9 cellular contexts compared by ENCODE assay signal in the genomic region with DNA sequence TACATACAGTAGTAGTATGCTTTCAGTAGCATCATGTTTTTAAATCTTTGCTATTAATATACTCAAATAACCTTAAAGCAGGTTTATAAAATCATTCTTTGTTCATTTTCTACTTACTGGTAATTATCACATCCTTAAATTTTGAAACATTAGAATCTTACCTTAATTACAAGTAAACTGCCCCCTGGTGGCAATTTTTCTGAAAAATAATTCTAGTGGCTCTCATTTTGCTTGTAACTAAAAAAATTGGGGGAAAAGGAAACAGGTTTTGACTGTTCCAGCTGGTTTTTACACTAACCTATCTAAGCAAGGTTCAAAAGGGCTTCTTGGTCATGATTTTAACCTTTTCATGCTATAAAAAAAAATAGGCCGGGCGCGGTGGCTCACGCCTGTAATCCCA. TPM values are rescaled to one million over a fixed set of nuclear protein-coding genes. Genes with fewer than 3 reads are reported as not detected.
A peak's percentile ranks its signal among the peaks of the same experiment; 100 is the strongest.
DNase-seq lines count a peak whose midpoint lies in the region; ATAC-seq, FAIRE-seq and TF ChIP-seq lines count a peak whose summit lies in the region.
"Had no signal": no experiment of that assay in that cellular context is flagged by ENCODE, and none has a peak within 500 bp of the region (broad histone marks: within the 10 kb centered on the region; RNA-seq: fewer than 3 reads in every experiment).

No MANE protein-coding gene starts in this region.

- H3K9me3 ChIP-seq in left ventricle myocardium inferior (replicated peaks) (no peaks in the 10 kb centered on the region), OCI-LY7 (ENCODE audit: low read length) (no peaks in the 10 kb centered on the region), upper lobe of right lung (no peaks in the 10 kb centered on the region)

- no peaks in the 10 kb centered on the region for H3K36me3 ChIP-seq in left ventricle myocardium inferior
- no peaks in the 10 kb centered on the region for H3K36me3 ChIP-seq in OCI-LY7 (ENCODE audit: insufficient read depth, low read length)
- peaks cover 5% of the 10 kb centered on the region for H3K36me3 ChIP-seq in upper lobe of right lung
- H3K36me3 ChIP-seq: stomach had no signal

- H3K79me2 ChIP-seq in OCI-LY7 (ENCODE audit: insufficient read depth, low read depth, low read length): no peaks in the 10 kb centered on the region

- H3K4me2 ChIP-seq in OCI-LY7 (ENCODE audit: low read length): no peak overlapping the region

- H3K4me3 ChIP-seq in left ventricle myocardium inferior (no peak overlapping the region), OCI-LY7 (ENCODE audit: low read depth, low read length, poor library complexity, severe bottlenecking) (no peak overlapping the region), upper lobe of right lung (no peak overlapping the region)
- H3K4me3 ChIP-seq: stomach had no signal

- no peaks in the 10 kb centered on the region for H3K9me2 ChIP-seq in OCI-LY7 (ENCODE audit: insufficient read depth, low read length)

- H3K27ac ChIP-seq in left ventricle myocardium inferior (replicated peaks) (no peak overlapping the region), OCI-LY7 (ENCODE audit: low read depth, low read length, poor library complexity, severe bottlenecking) (no peak overlapping the region), upper lobe of right lung (no peak overlapping the region)
- H3K27ac ChIP-seq: stomach had no signal

- ATAC-seq in Right ventricle myocardium inferior: no peak
- ATAC-seq in upper lobe of right lung: no peak

- H2AFZ ChIP-seq in OCI-LY7 (ENCODE audit: low read length): no peak overlapping the region

- no peaks in the 10 kb centered on the region for H3K4me1 ChIP-seq in left ventricle myocardium inferior
- no peaks in the 10 kb centered on the region for H3K4me1 ChIP-seq in OCI-LY7 (ENCODE audit: insufficient read depth, low read length, poor library complexity, severe bottlenecking)
- no peaks in the 10 kb centered on the region for H3K4me1 ChIP-seq in upper lobe of right lung
- H3K4me1 ChIP-seq: stomach had no signal

- no TSS peak for BruUV-seq in OCI-LY7 (replicated peaks; lab: Mats Ljungman, UMichigan)

- no peak for FAIRE-seq in HTR-8/SVneo (lab: Jason Lieb, UNC)

- DNase-seq in left ventricle myocardium inferior: no peak
- DNase-seq in Right ventricle myocardium inferior (ENCODE audit: missing footprints): no peak
- peak; percentile 51 for DNase-seq in OCI-LY7 (ENCODE audit: low spot score)
- DNase-seq in fibroblast of peridontal ligament (ENCODE audit: extremely low read depth): peak; percentile 29
- DNase-seq in upper lobe of right lung: no peak
- DNase-seq in kidney glomerular epithelial cell (lab: John Stamatoyannopoulos, UW): no peak
- DNase-seq in HTR-8/SVneo (ENCODE audit: insufficient read length, low spot score): no peak
- DNase-seq in NK-92 treated with Interleukin-12 subunit alpha and Interleukin-12 subunit beta, amount 100 ng/mL, for 24 hours (lab: John Stamatoyannopoulos, UW): no peak
- DNase-seq: stomach had no signal

- POLR2A ChIA-PET in OCI-LY7 (lab: Charles Lee): interaction anchor here (0.6 to 1.0 kb wide), 2 partner anchors 9 to 171 kb away, joined by 3 to 6 read pairs; no protein-coding TSS in a partner anchor

- intact Hi-C loops in left ventricle myocardium inferior (cut with micrococcal nuclease): no loop called here
- intact Hi-C loops in Right ventricle myocardium inferior (cut with DNase I): no loop called here
- intact Hi-C loops in OCI-LY7 (cut with micrococcal nuclease; ENCODE audit: unreplicated experiment): no loop called here
- intact Hi-C loops in upper lobe of right lung (cut with DNase I): no loop called here

- H4K20me1 ChIP-seq in OCI-LY7 (ENCODE audit: insufficient read depth, low read length): no peaks in the 10 kb centered on the region

- TF ChIP-seq CTCF in left ventricle myocardium inferior (IDR thresholded peaks at IDR 0.05; ENCODE audit: borderline replicate concordance) (peak; percentile 40), OCI-LY7 (conservative IDR thresholded peaks at IDR 0.05; ENCODE audit: low read length) (peak; percentile 81), upper lobe of right lung (IDR thresholded peaks at IDR 0.05) (peak; percentile 41)

- CTCF ChIA-PET in OCI-LY7 (lab: Charles Lee; ENCODE audit: unreplicated experiment): no interaction called here

- no peaks in the 10 kb centered on the region for H3K27me3 ChIP-seq in left ventricle myocardium inferior (ENCODE audit: low read depth)
- H3K27me3 ChIP-seq in upper lobe of right lung: no peaks in the 10 kb centered on the region
- H3K27me3 ChIP-seq: stomach had no signal

RNA-seq across cellular contexts. Expression of gene DCAF4L1, which starts 18.5 kb away (rescaled TPM):
- total RNA-seq in left ventricle myocardium inferior: 0.19 TPM
- total RNA-seq in Right ventricle myocardium inferior: 0.24 TPM
- total RNA-seq in OCI-LY7 (2014; rRNA removed; shearing (Covaris generic)): 0.09 TPM in 1 of 2 replicates, not detected in the other
- 0.07 and 0.30 TPM in 2 replicates for total RNA-seq in OCI-LY7 (2022)
- total RNA-seq in upper lobe of right lung: 0.38 TPM
- total RNA-seq: stomach had no signal

RNA-seq across cellular contexts. Expression of gene SLC30A9, which starts 27.2 kb away (rescaled TPM):
- total RNA-seq in left ventricle myocardium inferior (80.4 TPM), Right ventricle myocardium inferior (74.8 TPM), OCI-LY7 (2022) (40.8 and 42.5 TPM in 2 replicates), upper lobe of right lung (42.5 TPM)
- 33.8 and 60.2 TPM in 2 replicates for total RNA-seq in OCI-LY7 (2014; rRNA removed; shearing (Covaris generic))

RNA-seq across cellular contexts. Expression of gene TMEM33, which starts 27.9 kb away (rescaled TPM):
- 22.5 TPM for total RNA-seq in left ventricle myocardium inferior
- 21.5 TPM for total RNA-seq in Right ventricle myocardium inferior
- total RNA-seq in OCI-LY7 (2014; rRNA removed; shearing (Covaris generic)): 21.0 and 25.7 TPM in 2 replicates
- total RNA-seq in OCI-LY7 (2022): 43.0 and 46.6 TPM in 2 replicates
- 71.3 TPM for total RNA-seq in upper lobe of right lung

Comparison
In these comparisons a context has a peak if more than half of its experiments do, and no peak if none do; other contexts are left out.
1. DNase-seq: peak in OCI-LY7 (single experiment) and fibroblast of peridontal ligament (single experiment); none in left ventricle myocardium inferior (single experiment), Right ventricle myocardium inferior (single experiment), upper lobe of right lung (single experiment), kidney glomerular epithelial cell (single experiment), HTR-8/SVneo (single experiment) and NK-92 treated with Interleukin-12 subunit alpha and Interleukin-12 subunit beta, amount 100 ng/mL, for 24 hours (single experiment).
2. Peak in every context shown above with its lines, with median percentiles within 50 percentile points of each other: CTCF ChIP-seq.